Comparison of ENCODE assay signal across 13 cellular contexts in genomic region chr15:98503970-98504369, GRCh38.
A peak's percentile ranks its signal among the peaks of the same experiment; 100 is the strongest.
DNase-seq lines count a peak whose midpoint lies in the region; ATAC-seq and TF ChIP-seq lines count a peak whose summit lies in the region.
"Had no signal": no experiment of that assay in that cellular context is flagged by ENCODE, and none has a peak within 500 bp of the region (broad histone marks: within the 10 kb centered on the region; RNA-seq: fewer than 3 reads in every experiment).

No MANE protein-coding gene starts in this region.

- H3K9me3 ChIP-seq in ascending aorta, result peaks cover 10 to 12% of the 10 kb centered on the region in 2 donors
- peaks cover 0 to 13% of the 10 kb centered on the region in 2 donors for H3K9me3 ChIP-seq in left lung

- ATAC-seq in left ventricle myocardium superior (peak; percentile 23), left lung (peak; percentile 47), HG03378 (IDR thresholded peaks at IDR 0.05; ENCODE audit: unreplicated experiment) (no peak)
- ATAC-seq: PC-3 had no signal

- H3K27me3 ChIP-seq in ascending aorta (no peaks in the 10 kb centered on the region), left lung (peaks cover 0 to 33% of the 10 kb centered on the region in 2 donors)

- intact Hi-C loops in left ventricle myocardium superior (cut with micrococcal nuclease) (no loop called here), cardiac septum (cut with DNase I) (no loop called here), ascending aorta (cut with DNase I) (no loop called here), left lung (cut with DNase I) (no loop called here)

- DNase-seq in left ventricle myocardium superior, result no peak
- DNase-seq in cardiac septum (ENCODE audit: low spot score), result no peak
- peak in 1 of 2 donors; percentile 77 for DNase-seq in ascending aorta (ENCODE audit: low spot score in 2 of 2)
- no peak for DNase-seq in left lung
- DNase-seq in amygdala (lab: John Stamatoyannopoulos, UW), result no peak
- no peak for DNase-seq in NCI-H2029 treated with DMSO at 0.1 percent for 48 hours (lab: John Stamatoyannopoulos, UW)
- DNase-seq in T-helper 9 cell, result no peak
- DNase-seq: activated CD4-positive, alpha-beta T cell treated with anti-CD3 and anti-CD28 coated beads for 4 hours; MM.1S; NCI-H446; PC-3; spleen had no signal

- H3K4me1 ChIP-seq in ascending aorta, result peaks cover 5 to 24% of the 10 kb centered on the region in 2 donors
- peaks cover 0 to 5% of the 10 kb centered on the region in 2 donors for H3K4me1 ChIP-seq in left lung

- H3K36me3 ChIP-seq in ascending aorta (no peaks in the 10 kb centered on the region), left lung (no peaks in the 10 kb centered on the region)
- H3K36me3 ChIP-seq: spleen had no signal

- TF ChIP-seq CTCF in ascending aorta (IDR thresholded peaks at IDR 0.05) (no peak), left lung (IDR thresholded peaks at IDR 0.05) (no peak)

- H3K27ac ChIP-seq in ascending aorta (peak overlapping the region; percentile 60 to 67), left lung (no peak overlapping the region)

- H3K4me3 ChIP-seq in ascending aorta (no peak overlapping the region), left lung (no peak overlapping the region)
- H3K4me3 ChIP-seq: spleen had no signal

Comparison
In these comparisons a context has a peak if more than half of its experiments do, and no peak if none do; other contexts are left out.
1. H3K27ac ChIP-seq: peak in ascending aorta (2 of 2); none in left lung (0 of 2).